In the genomic region with DNA sequence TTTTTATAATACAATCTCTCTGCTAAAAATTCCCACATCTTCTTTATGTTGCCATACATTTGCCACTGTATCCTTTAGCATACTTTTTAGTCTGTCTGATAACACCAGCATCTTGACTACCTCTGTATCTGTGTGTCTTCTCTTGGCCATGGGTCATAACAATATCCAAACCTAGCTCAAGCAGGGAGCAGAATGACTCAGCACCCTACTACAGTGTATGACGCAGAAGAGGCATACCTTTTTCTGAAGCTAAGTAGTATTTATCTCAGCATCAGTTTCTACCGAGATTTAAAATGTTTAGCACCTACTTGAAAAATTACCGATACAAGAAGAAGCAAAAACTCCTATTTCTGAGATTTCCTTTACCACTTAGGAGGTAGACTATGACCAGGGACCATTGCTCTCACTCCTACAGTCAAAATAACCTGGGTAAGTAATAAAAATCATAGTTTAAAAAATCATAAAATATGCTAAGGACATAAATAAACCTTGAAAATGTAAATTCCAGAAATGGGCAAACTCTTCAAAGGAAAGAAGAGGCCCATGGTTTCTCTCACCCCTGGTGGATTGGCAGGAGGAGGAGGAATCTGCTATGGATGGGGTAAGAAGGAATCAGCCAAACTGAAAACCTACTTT, we compare ENCODE assay signal across 10 cellular contexts.
DNase-seq lines count a peak whose midpoint lies in the region; ATAC-seq, FAIRE-seq and TF ChIP-seq lines count a peak whose summit lies in the region.
"Had no signal": no experiment of that assay in that cellular context is flagged by ENCODE, and none has a peak within 500 bp of the region (broad histone marks: within the 10 kb centered on the region; RNA-seq: fewer than 3 reads in every experiment).

No MANE protein-coding gene starts in this region.

- no peak overlapping the region for H3K9ac ChIP-seq in endothelial cell of umbilical vein (replicated peaks; ENCODE audit: extremely low read depth, insufficient read depth, low read length)

- H3K79me2 ChIP-seq in endothelial cell of umbilical vein (ENCODE audit: control insufficient read depth, insufficient read depth, low read length) = no peaks in the 10 kb centered on the region

- H4K20me1 ChIP-seq in endothelial cell of umbilical vein (replicated peaks; ENCODE audit: control insufficient read depth, extremely low read depth, insufficient read depth, low read length) = peaks cover 4% of the 10 kb centered on the region

- dilution Hi-C loops in endothelial cell of umbilical vein (cut with MboI; ENCODE audit: extremely low pct_ligation_motif_present, low sequenced_read_pairs) = no loop called here

- CTCF ChIA-PET in endothelial cell of umbilical vein (lab: Charles Lee) = interaction anchor here (0.8 to 1.0 kb wide), 3 partner anchors 15 to 576 kb away, joined by 3 to 4 read pairs (median 3); no protein-coding TSS in a partner anchor

- BruUV-seq in endothelial cell of umbilical vein (replicated peaks; lab: Mats Ljungman, UMichigan) = no TSS peak

- H3K9me1 ChIP-seq in endothelial cell of umbilical vein (replicated peaks; ENCODE audit: control insufficient read depth, extremely low read depth, insufficient read depth, low read length) = no peaks in the 10 kb centered on the region

- H3K27me3 ChIP-seq in endothelial cell of umbilical vein (ENCODE audit: control insufficient read depth in 2 of 2, insufficient read depth in 2 of 2, low read length in 2 of 2) = no peaks in the 10 kb centered on the region

- DNase-seq in HPDE6-E6E7 (ENCODE audit: extremely low spot score) = peak; percentile 56
- peak; percentile 48 for DNase-seq in endothelial cell of umbilical vein (ENCODE audit: low read depth, low spot score)
- peak; percentile 20 for DNase-seq in smooth muscle cell of the brain vasculature (ENCODE audit: low read depth, low spot score)
- DNase-seq in NCI-H748 (lab: John Stamatoyannopoulos, UW; ENCODE audit: unreplicated experiment) = no peak
- no peak for DNase-seq in stimulated activated CD4-positive, alpha-beta T cell treated with anti-CD3 and anti-CD28 coated beads, Interleukin-2, amount 100 ng/mL, for 24 hours
- no peak for DNase-seq in GM10266 (ENCODE audit: extremely low spot score)
- DNase-seq: DMS79 treated with DMSO at 0.1 percent for 48 hours, hippocampal formation, NCI-H510A treated with DMSO at 0.1 percent for 48 hours had no signal

- H2AFZ ChIP-seq in endothelial cell of umbilical vein (ENCODE audit: low read depth, low read length) = no peak overlapping the region

- H3K9me3 ChIP-seq in endothelial cell of umbilical vein (replicated peaks; ENCODE audit: control insufficient read depth, insufficient read depth, low read length) = no peaks in the 10 kb centered on the region

- ATAC-seq in GM21529 (IDR thresholded peaks at IDR 0.05; ENCODE audit: unreplicated experiment) = peak; percentile 83

- H3K36me3 ChIP-seq in endothelial cell of umbilical vein (ENCODE audit: control insufficient read depth in 2 of 2, extremely low read depth in 1 of 2, insufficient read depth in 2 of 2, low read length in 2 of 2) = peaks cover 0 to 10% of the 10 kb centered on the region in 2 experiments

- TF ChIP-seq POLR2A in endothelial cell of umbilical vein (IDR thresholded peaks at IDR 0.05; ENCODE audit: low read depth, low read length) = no peak

- no peak overlapping the region for H3K4me3 ChIP-seq in endothelial cell of umbilical vein (replicated peaks in 1 of 3; ENCODE audit: insufficient read depth in 1 of 3, low read depth in 1 of 3, low read length in 3 of 3)

- intact Hi-C loops in endothelial cell of umbilical vein (cut with micrococcal nuclease) = no loop called here

- POLR2A ChIA-PET in endothelial cell of umbilical vein (lab: Charles Lee) = no interaction called here

- peak overlapping the region; percentile 38 for H3K4me2 ChIP-seq in endothelial cell of umbilical vein (ENCODE audit: insufficient read depth, low read length)

- FAIRE-seq in endothelial cell of umbilical vein (lab: Jason Lieb, UNC) = peak; percentile 72

- H3K4me1 ChIP-seq in endothelial cell of umbilical vein (ENCODE audit: control insufficient read depth, extremely low read depth, insufficient read depth, low read length) = peaks cover 30% of the 10 kb centered on the region

- TF ChIP-seq CTCF in endothelial cell of umbilical vein (IDR thresholded peaks at IDR 0.05; ENCODE audit: extremely low read depth in 1 of 2, insufficient read depth in 1 of 2, low read depth in 1 of 2, low read length in 2 of 2) (no peak), GM10266 (IDR thresholded peaks at IDR 0.05; ENCODE audit: control insufficient read depth, insufficient read depth, low read depth, missing control alignments) (no peak)

- peak overlapping the region; percentile 46 for H3K27ac ChIP-seq in endothelial cell of umbilical vein (ENCODE audit: insufficient read depth, low read depth, low read length)

TF ChIP-seq in endothelial cell of umbilical vein, 7 proteins besides CTCF, POLR2A, EP300 and RAD21:
- peak; percentile 34 for TF ChIP-seq FOS (IDR thresholded peaks at IDR 0.05; ENCODE audit: borderline replicate concordance, insufficient read depth, low read length)
- TF ChIP-seq POLR2AphosphoS5 (IDR thresholded peaks at IDR 0.05; ENCODE audit: insufficient read depth, low read depth, low read length) = no peak

Comparison
In these comparisons a context has a peak if more than half of its experiments do, and no peak if none do; other contexts are left out.
1. DNase-seq: peak in HPDE6-E6E7 (single experiment), endothelial cell of umbilical vein (single experiment) and smooth muscle cell of the brain vasculature (single experiment); none in NCI-H748 (single experiment), stimulated activated CD4-positive, alpha-beta T cell treated with anti-CD3 and anti-CD28 coated beads, Interleukin-2, amount 100 ng/mL, for 24 hours (0 of 2) and GM10266 (single experiment).